ENCODE assay signal across 9 cellular contexts in the genomic region with DNA sequence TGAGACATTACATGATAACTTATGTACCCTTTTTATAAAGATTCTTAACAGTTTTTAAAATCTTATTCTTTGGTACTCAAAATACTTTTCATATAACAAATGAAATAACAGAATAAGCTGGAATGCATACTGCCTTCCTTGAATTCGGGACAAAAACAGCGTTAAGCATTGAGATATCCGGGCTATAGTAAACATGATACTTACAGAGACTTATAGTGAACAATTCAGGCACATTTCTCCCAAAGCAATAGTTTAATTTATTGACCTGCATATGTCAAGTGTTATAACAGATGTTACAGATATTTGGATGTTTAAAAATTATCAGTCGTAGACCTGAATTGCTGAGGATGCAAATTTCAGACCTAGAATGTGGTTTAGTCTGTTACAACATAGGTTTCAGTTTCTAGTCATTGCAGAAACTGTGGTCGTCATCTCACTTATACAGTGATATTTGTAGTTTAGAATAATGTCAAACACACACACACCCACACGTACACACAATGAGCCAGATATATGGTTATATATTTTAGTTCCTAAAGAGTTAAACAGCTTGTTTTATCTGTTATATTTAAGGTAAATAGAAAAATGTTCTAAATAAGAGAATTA.
DNase-seq lines count a peak whose midpoint lies in the region; ATAC-seq and TF ChIP-seq lines count a peak whose summit lies in the region.
"Had no signal": no experiment of that assay in that cellular context is flagged by ENCODE, and none has a peak within 500 bp of the region (broad histone marks: within the 10 kb centered on the region; RNA-seq: fewer than 3 reads in every experiment).

No MANE protein-coding gene starts in this region.

- POLR2A ChIA-PET in activated CD4-positive, alpha-beta memory T cell treated with anti-CD3 and anti-CD28 coated beads for 36 hours (lab: Charles Lee): interaction anchor here (0.7 kb wide), 1 partner anchor 13 kb away, joined by 4 read pairs; no protein-coding TSS in a partner anchor

- dilution Hi-C loops in mammary epithelial cell (cut with HindIII; ENCODE audit: low sequenced_read_pairs): no loop called here

- CTCF ChIA-PET in mammary epithelial cell (lab: Charles Lee; ENCODE audit: low non-redundant PET): no interaction called here
- CTCF ChIA-PET in activated CD4-positive, alpha-beta memory T cell treated with anti-CD3 and anti-CD28 coated beads for 36 hours (lab: Charles Lee): interaction anchor here (0.7 to 1.5 kb wide), 4 partner anchors 9 to 684 kb away, joined by 3 to 7 read pairs (median 4); partner anchors contain the start of genes VTI1A and ZDHHC6

- H3K36me3 Mint-ChIP-seq in activated CD4-positive, alpha-beta memory T cell treated with anti-CD3 and anti-CD28 coated beads for 36 hours: peaks cover 21% of the 10 kb centered on the region
- H3K36me3 Mint-ChIP-seq in stimulated activated effector memory CD8-positive, alpha-beta T cell treated with anti-CD3 and anti-CD28 coated beads, Interleukin-12 subunit alpha, Interleukin-12 subunit beta, amount 100 ng/mL, for 72 hours: peaks cover 24% of the 10 kb centered on the region

- H2AFZ ChIP-seq in mammary epithelial cell (ENCODE audit: low read depth, low read length): no peak overlapping the region

- no peak overlapping the region for H3K9ac ChIP-seq in mammary epithelial cell (ENCODE audit: insufficient read depth, low read length)

- H3K4me3 ChIP-seq in breast epithelium (peak overlapping the region in 2 of 3 donors; percentile 3 to 50), mammary epithelial cell (replicated peaks in 1 of 3; ENCODE audit: insufficient read depth in 1 of 3, low read depth in 2 of 3, low read length in 3 of 3) (no peak overlapping the region)
- H3K4me3 ChIP-seq: right lobe of liver had no signal

- H3K9me3 ChIP-seq in breast epithelium: no peaks in the 10 kb centered on the region
- H3K9me3 ChIP-seq in mammary epithelial cell (replicated peaks; ENCODE audit: insufficient read depth, low read length): no peaks in the 10 kb centered on the region
- H3K9me3 ChIP-seq: right lobe of liver had no signal

- H3K36me3 ChIP-seq in breast epithelium: no peaks in the 10 kb centered on the region
- H3K36me3 ChIP-seq in mammary epithelial cell (ENCODE audit: insufficient read depth, low read length): peaks cover 2% of the 10 kb centered on the region
- H3K36me3 ChIP-seq: right lobe of liver had no signal

- no TSS peak for BruUV-seq in mammary epithelial cell (replicated peaks; lab: Mats Ljungman, UMichigan)

- H3K4me1 ChIP-seq in breast epithelium (no peaks in the 10 kb centered on the region), mammary epithelial cell (ENCODE audit: insufficient read depth, low read length) (no peaks in the 10 kb centered on the region)
- H3K4me1 ChIP-seq: right lobe of liver had no signal

- H3K4me1 Mint-ChIP-seq in activated CD4-positive, alpha-beta memory T cell treated with anti-CD3 and anti-CD28 coated beads for 36 hours (ENCODE audit: low read depth): peaks cover 27% of the 10 kb centered on the region
- peaks cover 35% of the 10 kb centered on the region for H3K4me1 Mint-ChIP-seq in stimulated activated effector memory CD8-positive, alpha-beta T cell treated with anti-CD3 and anti-CD28 coated beads, Interleukin-12 subunit alpha, Interleukin-12 subunit beta, amount 100 ng/mL, for 72 hours

- H3K4me2 ChIP-seq in mammary epithelial cell (ENCODE audit: insufficient read depth, low read depth, low read length): no peak overlapping the region

- in situ Hi-C loops in mammary epithelial cell (cut with MboI; ENCODE audit: low sequenced_read_pairs in 2 of 2): no loop called here

- peak overlapping the region; percentile 19 to 67 for H3K27ac ChIP-seq in breast epithelium
- H3K27ac ChIP-seq in mammary epithelial cell (ENCODE audit: insufficient read depth, low read depth, low read length): no peak overlapping the region
- H3K27ac ChIP-seq: right lobe of liver had no signal

- no peaks in the 10 kb centered on the region for H4K20me1 ChIP-seq in mammary epithelial cell (ENCODE audit: insufficient read depth, low read length)

- H3K27ac Mint-ChIP-seq in activated CD4-positive, alpha-beta memory T cell treated with anti-CD3 and anti-CD28 coated beads for 36 hours: no peak overlapping the region
- peak overlapping the region; percentile 87 for H3K27ac Mint-ChIP-seq in stimulated activated effector memory CD8-positive, alpha-beta T cell treated with anti-CD3 and anti-CD28 coated beads, Interleukin-12 subunit alpha, Interleukin-12 subunit beta, amount 100 ng/mL, for 72 hours

- DNase-seq in breast epithelium (ENCODE audit: low spot score in 2 of 2): no peak
- DNase-seq in mammary epithelial cell: no peak
- peak; percentile 12 for DNase-seq in activated CD4-positive, alpha-beta memory T cell treated with anti-CD3 and anti-CD28 coated beads for 36 hours
- no peak for DNase-seq in stimulated activated effector memory CD8-positive, alpha-beta T cell treated with anti-CD3 and anti-CD28 coated beads, Interleukin-12 subunit alpha, Interleukin-12 subunit beta, amount 100 ng/mL, for 72 hours (ENCODE audit: low spot score in 2 of 2)
- no peak for DNase-seq in left ventricle myocardium superior
- no peak for DNase-seq in NCI-H146 (lab: John Stamatoyannopoulos, UW)
- no peak for DNase-seq in iPS-NIHi11 (ENCODE audit: low spot score)
- DNase-seq: right lobe of liver had no signal

- TF ChIP-seq POLR2A in breast epithelium (IDR thresholded peaks at IDR 0.05): no peak

- H3K27me3 Mint-ChIP-seq in activated CD4-positive, alpha-beta memory T cell treated with anti-CD3 and anti-CD28 coated beads for 36 hours: peaks cover 2% of the 10 kb centered on the region

- H3K79me2 ChIP-seq in mammary epithelial cell (ENCODE audit: insufficient read depth, low read length): no peaks in the 10 kb centered on the region

- H3K27me3 ChIP-seq in breast epithelium (no peaks in the 10 kb centered on the region), mammary epithelial cell (ENCODE audit: insufficient read depth, low read length) (no peaks in the 10 kb centered on the region)
- H3K27me3 ChIP-seq: right lobe of liver had no signal

- H3K9me3 Mint-ChIP-seq in activated CD4-positive, alpha-beta memory T cell treated with anti-CD3 and anti-CD28 coated beads for 36 hours: no peaks in the 10 kb centered on the region
- no peaks in the 10 kb centered on the region for H3K9me3 Mint-ChIP-seq in stimulated activated effector memory CD8-positive, alpha-beta T cell treated with anti-CD3 and anti-CD28 coated beads, Interleukin-12 subunit alpha, Interleukin-12 subunit beta, amount 100 ng/mL, for 72 hours

- intact Hi-C loops in breast epithelium (cut with DNase I; ENCODE audit: low total_unique reads) (no loop called here), mammary epithelial cell (cut with micrococcal nuclease) (no loop called here), left ventricle myocardium superior (cut with micrococcal nuclease) (no loop called here)
- intact Hi-C loops in activated CD4-positive, alpha-beta memory T cell treated with anti-CD3 and anti-CD28 coated beads for 36 hours (cut with micrococcal nuclease): loop anchor here (1.0 to 10.0 kb wide), 5 partner anchors 13 to 1539 kb away; no protein-coding TSS in a partner anchor

- no peak for TF ChIP-seq CTCF in breast epithelium (IDR thresholded peaks at IDR 0.05)
- TF ChIP-seq CTCF in mammary epithelial cell (conservative IDR thresholded peaks at IDR 0.05 in 1 of 2, IDR thresholded peaks at IDR 0.05 in 1 of 2; ENCODE audit: extremely low read depth in 1 of 2, insufficient read depth in 1 of 2, low read depth in 1 of 2, low read length in 2 of 2): no peak

- ATAC-seq in HG03103 (IDR thresholded peaks at IDR 0.05; ENCODE audit: low read depth, unreplicated experiment) (peak; percentile 98), left ventricle myocardium superior (no peak)
- peak; percentile 99 for ATAC-seq in stimulated activated effector memory CD8-positive, alpha-beta T cell treated with anti-CD3 and anti-CD28 coated beads, Interleukin-12 subunit alpha, Interleukin-12 subunit beta, amount 100 ng/mL, for 72 hours

- H3K4me3 Mint-ChIP-seq in activated CD4-positive, alpha-beta memory T cell treated with anti-CD3 and anti-CD28 coated beads for 36 hours: peak overlapping the region; percentile 39
- peak overlapping the region; percentile 62 for H3K4me3 Mint-ChIP-seq in stimulated activated effector memory CD8-positive, alpha-beta T cell treated with anti-CD3 and anti-CD28 coated beads, Interleukin-12 subunit alpha, Interleukin-12 subunit beta, amount 100 ng/mL, for 72 hours

- 98% methylated on average over 6 of the region's 6 CpGs for WGBS in mammary epithelial cell (ENCODE audit: low coverage, missing lambda C conversion rate)

Comparison
In these comparisons a context has a peak if more than half of its experiments do, and no peak if none do; other contexts are left out.
1. H3K4me3 ChIP-seq: peak in breast epithelium (2 of 3); none in mammary epithelial cell (0 of 3).